Comparison of ENCODE assay signal across 11 cellular contexts in the genomic region with DNA sequence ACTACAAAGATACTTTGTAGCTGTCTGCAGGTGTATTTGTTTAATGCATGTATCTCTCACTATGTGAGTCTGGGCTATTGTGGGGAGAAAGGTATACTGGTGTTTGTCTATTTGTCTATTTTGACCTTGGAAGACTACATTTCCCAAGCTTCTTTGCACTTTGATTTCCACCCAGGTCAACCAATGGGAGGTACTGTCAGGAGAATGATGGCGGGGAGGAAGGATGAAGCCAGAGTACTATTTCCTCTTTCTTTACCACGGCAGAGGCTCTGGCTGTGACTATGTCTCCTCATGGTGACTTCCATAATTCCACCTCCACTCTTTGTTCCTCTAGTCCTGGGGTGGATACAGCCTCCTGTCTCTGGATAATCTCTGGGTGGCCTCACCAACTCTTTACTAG. TPM values are rescaled to one million over a fixed set of nuclear protein-coding genes. Genes with fewer than 3 reads are reported as not detected.
DNase-seq lines count a peak whose midpoint lies in the region; ATAC-seq and TF ChIP-seq lines count a peak whose summit lies in the region.
"Had no signal": no experiment of that assay in that cellular context is flagged by ENCODE, and none has a peak within 500 bp of the region (broad histone marks: within the 10 kb centered on the region; RNA-seq: fewer than 3 reads in every experiment).

No MANE protein-coding gene starts in this region.

- H3K27ac ChIP-seq in WERI-Rb-1: no peak overlapping the region
- H3K27ac ChIP-seq: HL-60 had no signal

- no peaks in the 10 kb centered on the region for H3K27me3 ChIP-seq in WERI-Rb-1 (ENCODE audit: insufficient read depth, low read depth, severe bottlenecking)

- H3K4me3 ChIP-seq in GM12865 (ENCODE audit: low read depth, low read length) (no peak overlapping the region), WERI-Rb-1 (ENCODE audit: low read depth, low read length) (no peak overlapping the region)

- CTCF ChIA-PET in activated CD4-positive, alpha-beta memory T cell treated with anti-CD3 and anti-CD28 coated beads, Interleukin-2, amount 10 ng/mL, durations not matched to agents 7 days and 5 days (lab: Charles Lee): no interaction called here

- no peaks in the 10 kb centered on the region for H3K36me3 ChIP-seq in WERI-Rb-1

- no peaks in the 10 kb centered on the region for H3K9me3 Mint-ChIP-seq in nephron progenitor cell
- no peaks in the 10 kb centered on the region for H3K9me3 Mint-ChIP-seq in activated CD4-positive, alpha-beta memory T cell treated with anti-CD3 and anti-CD28 coated beads, Interleukin-2, amount 10 ng/mL, durations not matched to agents 7 days and 5 days

- POLR2A ChIA-PET in activated CD4-positive, alpha-beta memory T cell treated with anti-CD3 and anti-CD28 coated beads, Interleukin-2, amount 10 ng/mL, durations not matched to agents 7 days and 5 days (lab: Charles Lee): no interaction called here

- no peak for ATAC-seq in GM19328 (IDR thresholded peaks at IDR 0.05; ENCODE audit: unreplicated experiment)

- H3K9me3 ChIP-seq in WERI-Rb-1 (ENCODE audit: severe bottlenecking): no peaks in the 10 kb centered on the region

- no peaks in the 10 kb centered on the region for H3K4me1 Mint-ChIP-seq in nephron progenitor cell
- no peaks in the 10 kb centered on the region for H3K4me1 Mint-ChIP-seq in activated CD4-positive, alpha-beta memory T cell treated with anti-CD3 and anti-CD28 coated beads, Interleukin-2, amount 10 ng/mL, durations not matched to agents 7 days and 5 days

- TF ChIP-seq CTCF in GM12865 (IDR thresholded peaks at IDR 0.05; ENCODE audit: insufficient read depth, low read depth, low read length, missing control alignments) (no peak), nephron progenitor cell (IDR thresholded peaks at IDR 0.05) (no peak), WERI-Rb-1 (IDR thresholded peaks at IDR 0.05; ENCODE audit: low read depth, low read length) (no peak)

- DNase-seq in GM12865 (ENCODE audit: low read depth): peak; percentile 15
- DNase-seq in NCI-H2227 (lab: John Stamatoyannopoulos, UW; ENCODE audit: unreplicated experiment): peak; percentile 46
- DNase-seq in astrocyte of the hippocampus (ENCODE audit: low read depth, low spot score): peak; percentile 7
- DNase-seq in nephron progenitor cell: no peak
- DNase-seq in hippocampal formation (lab: John Stamatoyannopoulos, UW): no peak
- DNase-seq in WERI-Rb-1: no peak
- DNase-seq in activated CD4-positive, alpha-beta memory T cell treated with anti-CD3 and anti-CD28 coated beads, Interleukin-2, amount 10 ng/mL, durations not matched to agents 7 days and 5 days: no peak
- DNase-seq: cortex of kidney had no signal

- peak overlapping the region; percentile 35 for H3K4me3 Mint-ChIP-seq in nephron progenitor cell
- H3K4me3 Mint-ChIP-seq in activated CD4-positive, alpha-beta memory T cell treated with anti-CD3 and anti-CD28 coated beads, Interleukin-2, amount 10 ng/mL, durations not matched to agents 7 days and 5 days: no peak overlapping the region

- peaks cover 26% of the 10 kb centered on the region for H3K27me3 Mint-ChIP-seq in nephron progenitor cell (ENCODE audit: low read depth, poor library complexity)
- H3K27me3 Mint-ChIP-seq in activated CD4-positive, alpha-beta memory T cell treated with anti-CD3 and anti-CD28 coated beads, Interleukin-2, amount 10 ng/mL, durations not matched to agents 7 days and 5 days: peaks cover 13% of the 10 kb centered on the region

- H3K36me3 Mint-ChIP-seq in nephron progenitor cell (ENCODE audit: low read depth): no peaks in the 10 kb centered on the region
- no peaks in the 10 kb centered on the region for H3K36me3 Mint-ChIP-seq in activated CD4-positive, alpha-beta memory T cell treated with anti-CD3 and anti-CD28 coated beads, Interleukin-2, amount 10 ng/mL, durations not matched to agents 7 days and 5 days (ENCODE audit: low read depth)

- no peak overlapping the region for H3K27ac Mint-ChIP-seq in nephron progenitor cell
- no peak overlapping the region for H3K27ac Mint-ChIP-seq in activated CD4-positive, alpha-beta memory T cell treated with anti-CD3 and anti-CD28 coated beads, Interleukin-2, amount 10 ng/mL, durations not matched to agents 7 days and 5 days

RNA-seq across cellular contexts. Expression of gene LBP, which starts 23.1 kb away (rescaled TPM):
- not detected for total RNA-seq in activated CD4-positive, alpha-beta memory T cell treated with anti-CD3 and anti-CD28 coated beads, Interleukin-2, amount 10 ng/mL, durations not matched to agents 7 days and 5 days
- total RNA-seq: temporal lobe had no signal

Comparison
In these comparisons a context has a peak if more than half of its experiments do, and no peak if none do; other contexts are left out.
1. DNase-seq: peak in GM12865 (single experiment), NCI-H2227 (single experiment) and astrocyte of the hippocampus (single experiment); none in nephron progenitor cell (single experiment), hippocampal formation (0 of 2), WERI-Rb-1 (single experiment) and activated CD4-positive, alpha-beta memory T cell treated with anti-CD3 and anti-CD28 coated beads, Interleukin-2, amount 10 ng/mL, durations not matched to agents 7 days and 5 days (single experiment).